1 cellular context compared by ENCODE assay signal in the genomic region with DNA sequence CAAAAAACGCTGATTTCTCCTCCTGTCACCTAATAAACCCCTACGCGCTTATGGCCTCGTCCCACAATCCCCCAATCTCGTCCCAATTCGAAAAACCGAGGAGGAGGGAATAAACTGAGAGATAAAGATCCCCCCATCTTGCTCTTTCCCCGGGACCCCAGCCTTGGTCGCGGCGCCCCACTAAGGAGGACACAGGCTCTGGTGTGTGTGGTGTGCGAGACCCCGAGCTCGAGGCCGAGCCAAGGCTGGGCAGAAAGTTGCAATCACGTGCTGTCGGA.
TF ChIP-seq lines count a peak whose summit lies in the region.

No MANE protein-coding gene starts in this region.

TF ChIP-seq in A549, 52 proteins besides CTCF, POLR2A, EP300 and RAD21 (continued from another document):
- TF ChIP-seq MAZ (IDR thresholded peaks at IDR 0.05; ENCODE audit: borderline replicate concordance, low read depth, low read length) (no peak), TFCP2L1 (CRISPR knock-in tag; IDR thresholded peaks at IDR 0.05) (no peak), ZC3H11A (IDR thresholded peaks at IDR 0.05) (no peak), ZNF302 (CRISPR knock-in tag; IDR thresholded peaks at IDR 0.05) (no peak), KDM5A (IDR thresholded peaks at IDR 0.05) (no peak)
